In the genomic region with DNA sequence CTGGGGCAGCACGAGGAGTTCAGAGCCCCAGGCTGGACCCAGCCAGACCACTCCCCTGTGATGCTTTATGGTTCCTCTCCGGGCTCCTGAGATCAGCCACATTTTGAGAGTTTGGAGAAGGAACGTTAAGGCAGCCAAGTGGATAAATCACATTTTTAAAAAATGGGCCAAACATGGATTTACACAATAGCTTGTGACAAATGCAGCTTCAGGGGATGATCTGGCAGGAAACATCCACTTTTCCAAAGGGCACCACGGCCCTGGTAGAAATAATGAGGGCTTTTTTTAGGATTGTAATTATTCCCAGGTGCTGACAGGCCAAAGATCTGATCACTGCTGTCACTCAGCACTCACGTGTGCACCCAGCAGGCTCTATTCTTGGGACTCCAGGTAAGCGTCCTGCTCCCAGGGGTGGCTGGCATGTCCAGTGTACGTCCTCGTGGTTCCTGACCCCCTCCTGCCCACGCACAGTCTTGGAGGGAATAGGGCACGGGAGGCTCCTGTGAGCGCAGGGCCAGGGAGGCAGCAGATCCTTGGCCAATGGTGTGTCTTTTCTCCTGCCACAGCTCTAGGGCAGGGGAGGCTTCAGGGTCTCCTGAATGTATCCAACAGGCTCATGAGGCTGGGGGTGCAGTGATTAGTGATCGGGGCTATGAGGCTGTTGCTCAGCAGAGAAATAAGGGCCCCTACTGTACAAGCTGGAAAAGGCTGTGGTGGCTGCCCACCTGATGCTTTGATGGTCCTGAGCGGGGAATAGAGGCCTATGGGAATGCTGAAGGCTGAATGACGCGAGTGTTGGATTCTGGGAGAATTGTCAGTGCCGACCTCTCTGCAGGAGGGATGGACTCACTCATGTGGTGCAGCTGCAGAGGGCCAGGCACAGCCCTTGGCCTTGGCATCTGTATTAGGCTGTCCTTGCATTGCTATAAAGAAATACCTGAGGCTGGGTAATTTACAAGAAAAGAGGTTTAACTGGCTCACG, we compare ENCODE assay signal across 30 cellular contexts.
DNase-seq lines count a peak whose midpoint lies in the region; ATAC-seq and TF ChIP-seq lines count a peak whose summit lies in the region.
"Had no signal": no experiment of that assay in that cellular context is flagged by ENCODE, and none has a peak within 500 bp of the region (broad histone marks: within the 10 kb centered on the region; RNA-seq: fewer than 3 reads in every experiment).

No MANE protein-coding gene starts in this region.

- ATAC-seq in SK-N-SH treated with all-trans-retinoic acid at 6 μM for 48 hours (no peak), upper lobe of right lung (no peak)
- ATAC-seq in natural killer cell treated with Interleukin-12 subunit alpha and Interleukin-12 subunit beta and Interleukin-15 and Interleukin-18, amount 100 ng/mL, for 72 hours, result no peak
- ATAC-seq in stimulated activated memory B cell treated with anti-CD40 and anti-IgM and Interleukin-4, amounts not matched to agents 10 μg/mL and 1 μg/mL and 100 μg/mL, for 72 hours, result no peak
- no peak for ATAC-seq in activated CD4-positive, CD25-positive, alpha-beta regulatory T cell treated with anti-CD3 and anti-CD28 coated beads, Interleukin-2, amount 50 U/mL, for 24 hours
- ATAC-seq: psoas muscle had no signal

- H3K79me2 ChIP-seq in SK-N-SH (ENCODE audit: insufficient read depth), result no peaks in the 10 kb centered on the region

- intact Hi-C loops in colonic mucosa (cut with DNase I), result no loop called here
- intact Hi-C loops in upper lobe of right lung (cut with DNase I), result no loop called here

- DNase-seq in SK-N-SH (peak; percentile 50), colonic mucosa (peak; percentile 4), upper lobe of right lung (peak; percentile 26)
- peak; percentile 20 for DNase-seq in natural killer cell treated with Interleukin-12 subunit alpha and Interleukin-12 subunit beta and Interleukin-15 and Interleukin-18, amount 100 ng/mL, for 72 hours (ENCODE audit: low spot score)
- DNase-seq in activated CD4-positive, alpha-beta T cell treated with anti-CD3 and anti-CD28 coated beads, Interleukin-2, amount 50 U/mL, for 1 hour, result no peak
- DNase-seq: 8988T; activated B cell treated with CpG ODN at 0.5 μM for 24 hours; activated effector memory CD4-positive, alpha-beta T cell treated with Interleukin-2 at 50 U/mL for 16 hours; anterior cingulate cortex; C1 segment of cervical spinal cord; Caco-2; DMS79 treated with DMSO at 0.1 percent for 48 hours; effector CD4-positive, alpha-beta T cell; GDM1; IMR-90; NCI-H2171; NCI-H510A; psoas muscle; stimulated activated CD4-positive, alpha-beta T cell treated with anti-CD3 and anti-CD28 coated beads, Interleukin-4, amount 100 ng/mL, for 24 hours; transverse colon had no signal

- H3K27me3 Mint-ChIP-seq in natural killer cell treated with Interleukin-12 subunit alpha and Interleukin-12 subunit beta and Interleukin-15 and Interleukin-18, amount 100 ng/mL, for 72 hours, result peaks cover 28 to 35% of the 10 kb centered on the region in 2 donors
- peaks cover 38% of the 10 kb centered on the region for H3K27me3 Mint-ChIP-seq in stimulated activated memory B cell treated with anti-CD40 and anti-IgM and Interleukin-4, amounts not matched to agents 10 μg/mL and 1 μg/mL and 100 μg/mL, for 72 hours

- CTCF ChIA-PET in SK-N-SH (lab: Yijun Ruan, JAX), result interaction anchor here (0.8 to 2.9 kb wide), 3 partner anchors 52 to 413 kb away, joined by 3 to 11 read pairs (median 3); no protein-coding TSS in a partner anchor

- POLR2A ChIA-PET in SK-N-SH (lab: Yijun Ruan, JAX), result no interaction called here

- TF ChIP-seq RAD21 in SK-N-SH (IDR thresholded peaks at IDR 0.05; ENCODE audit: low read length), result no peak; the same call in 1 of the 2 replicates

- H3K4me3 ChIP-seq in SK-N-SH (ENCODE audit: low read depth in 2 of 2, low read length in 1 of 2) (no peak overlapping the region), colonic mucosa (no peak overlapping the region), upper lobe of right lung (no peak overlapping the region)
- H3K4me3 ChIP-seq: breast epithelium, psoas muscle, SK-N-MC, transverse colon had no signal

- no peaks in the 10 kb centered on the region for H3K9me2 ChIP-seq in SK-N-SH

- no peaks in the 10 kb centered on the region for H3K9me3 Mint-ChIP-seq in natural killer cell treated with Interleukin-12 subunit alpha and Interleukin-12 subunit beta and Interleukin-15 and Interleukin-18, amount 100 ng/mL, for 72 hours
- peaks cover 6% of the 10 kb centered on the region for H3K9me3 Mint-ChIP-seq in stimulated activated memory B cell treated with anti-CD40 and anti-IgM and Interleukin-4, amounts not matched to agents 10 μg/mL and 1 μg/mL and 100 μg/mL, for 72 hours
- H3K9me3 Mint-ChIP-seq: activated B cell treated with CpG ODN at 0.5 μM for 24 hours; memory B cell; T-helper 1 cell treated with Interleukin-12 subunit alpha and Interleukin-12 subunit beta and Interleukin-4 antibody, amounts not matched to agents 30 μg/mL and 1 μg/mL, for 36 hours had no signal

- H3K27ac ChIP-seq in SK-N-SH (ENCODE audit: low read depth in 2 of 2, low read length in 1 of 2) (peak overlapping the region in 1 of 2 experiments; percentile 87; a peak in 2 of 4 replicates), colonic mucosa (no peak overlapping the region), upper lobe of right lung (no peak overlapping the region)
- H3K27ac ChIP-seq: breast epithelium, epithelial cell of prostate, psoas muscle, RWPE1, SK-N-MC, transverse colon had no signal

- TF ChIP-seq CTCF in SK-N-SH (IDR thresholded peaks at IDR 0.05) (no peak), colonic mucosa (IDR thresholded peaks at IDR 0.05) (no peak), upper lobe of right lung (IDR thresholded peaks at IDR 0.05) (no peak)

- no peaks in the 10 kb centered on the region for H4K20me1 ChIP-seq in SK-N-SH (ENCODE audit: insufficient read depth)

- no peak overlapping the region for H3K4me3 Mint-ChIP-seq in natural killer cell treated with Interleukin-12 subunit alpha and Interleukin-12 subunit beta and Interleukin-15 and Interleukin-18, amount 100 ng/mL, for 72 hours
- H3K4me3 Mint-ChIP-seq in stimulated activated memory B cell treated with anti-CD40 and anti-IgM and Interleukin-4, amounts not matched to agents 10 μg/mL and 1 μg/mL and 100 μg/mL, for 72 hours, result no peak overlapping the region
- H3K4me3 Mint-ChIP-seq: activated B cell treated with CpG ODN at 0.5 μM for 24 hours; activated naive CD8-positive, alpha-beta T cell; memory B cell; T-helper 1 cell treated with Interleukin-12 subunit alpha and Interleukin-12 subunit beta and Interleukin-4 antibody, amounts not matched to agents 30 μg/mL and 1 μg/mL, for 36 hours had no signal

- H3K9ac ChIP-seq in SK-N-SH, result no peak overlapping the region
- H3K9ac ChIP-seq in colonic mucosa (ENCODE audit: low read depth in 2 of 2, low read length in 2 of 2), result no peak overlapping the region

- 40% methylated on average over 16 of the region's 17 CpGs for WGBS in SK-N-SH (ENCODE audit: low lambda C conversion rate)

- no peaks in the 10 kb centered on the region for H3K36me3 Mint-ChIP-seq in natural killer cell treated with Interleukin-12 subunit alpha and Interleukin-12 subunit beta and Interleukin-15 and Interleukin-18, amount 100 ng/mL, for 72 hours
- H3K36me3 Mint-ChIP-seq in stimulated activated memory B cell treated with anti-CD40 and anti-IgM and Interleukin-4, amounts not matched to agents 10 μg/mL and 1 μg/mL and 100 μg/mL, for 72 hours, result no peaks in the 10 kb centered on the region
- H3K36me3 Mint-ChIP-seq: activated naive CD8-positive, alpha-beta T cell; memory B cell had no signal

- no peaks in the 10 kb centered on the region for H3K9me3 ChIP-seq in SK-N-SH
- no peaks in the 10 kb centered on the region for H3K9me3 ChIP-seq in colonic mucosa
- no peaks in the 10 kb centered on the region for H3K9me3 ChIP-seq in upper lobe of right lung
- H3K9me3 ChIP-seq: breast epithelium, Caco-2, psoas muscle, transverse colon had no signal

- no peaks in the 10 kb centered on the region for H3K4me1 Mint-ChIP-seq in natural killer cell treated with Interleukin-12 subunit alpha and Interleukin-12 subunit beta and Interleukin-15 and Interleukin-18, amount 100 ng/mL, for 72 hours (ENCODE audit: low read depth in 2 of 2)
- H3K4me1 Mint-ChIP-seq in stimulated activated memory B cell treated with anti-CD40 and anti-IgM and Interleukin-4, amounts not matched to agents 10 μg/mL and 1 μg/mL and 100 μg/mL, for 72 hours, result no peaks in the 10 kb centered on the region
- H3K4me1 Mint-ChIP-seq: activated B cell treated with CpG ODN at 0.5 μM for 24 hours, memory B cell had no signal

- H2AFZ ChIP-seq in SK-N-SH (ENCODE audit: low read depth), result no peak overlapping the region

- H3K4me2 ChIP-seq in SK-N-SH, result no peak overlapping the region

- H3K36me3 ChIP-seq in SK-N-SH (replicated peaks in 1 of 2; ENCODE audit: control insufficient read depth in 1 of 2, insufficient read depth in 2 of 2, low read length in 1 of 2) (no peaks in the 10 kb centered on the region), colonic mucosa (no peaks in the 10 kb centered on the region), upper lobe of right lung (no peaks in the 10 kb centered on the region)
- H3K36me3 ChIP-seq: breast epithelium, transverse colon had no signal

- no peaks in the 10 kb centered on the region for H3F3A ChIP-seq in SK-N-SH (replicated peaks; ENCODE audit: insufficient read depth)

- no peaks in the 10 kb centered on the region; the same call in 1 of the 2 replicates for H3K27me3 ChIP-seq in SK-N-SH (ENCODE audit: insufficient read depth)
- no peaks in the 10 kb centered on the region for H3K27me3 ChIP-seq in colonic mucosa
- H3K27me3 ChIP-seq in upper lobe of right lung, result no peaks in the 10 kb centered on the region
- H3K27me3 ChIP-seq: transverse colon had no signal

- peak in 1 of 2 experiments; percentile 73; a peak in 2 of 4 replicates for TF ChIP-seq EP300 in SK-N-SH (IDR thresholded peaks at IDR 0.05; ENCODE audit: borderline replicate concordance in 1 of 2, low read depth in 1 of 2, low read length in 1 of 2)

- peaks cover 0 to 43% of the 10 kb centered on the region in 2 experiments; a peak in 1 of 4 replicates for H3K4me1 ChIP-seq in SK-N-SH (ENCODE audit: control insufficient read depth in 1 of 2, insufficient read depth in 2 of 2, low read depth in 1 of 2, low read length in 1 of 2)
- no peaks in the 10 kb centered on the region for H3K4me1 ChIP-seq in colonic mucosa
- H3K4me1 ChIP-seq in upper lobe of right lung, result no peaks in the 10 kb centered on the region
- H3K4me1 ChIP-seq: breast epithelium, Caco-2, psoas muscle, transverse colon had no signal

- no peak overlapping the region for H3K27ac Mint-ChIP-seq in natural killer cell treated with Interleukin-12 subunit alpha and Interleukin-12 subunit beta and Interleukin-15 and Interleukin-18, amount 100 ng/mL, for 72 hours
- H3K27ac Mint-ChIP-seq in stimulated activated memory B cell treated with anti-CD40 and anti-IgM and Interleukin-4, amounts not matched to agents 10 μg/mL and 1 μg/mL and 100 μg/mL, for 72 hours, result no peak overlapping the region
- H3K27ac Mint-ChIP-seq: activated B cell treated with CpG ODN at 0.5 μM for 24 hours; activated naive CD8-positive, alpha-beta T cell; memory B cell; T-helper 1 cell treated with Interleukin-12 subunit alpha and Interleukin-12 subunit beta and Interleukin-4 antibody, amounts not matched to agents 30 μg/mL and 1 μg/mL, for 36 hours had no signal

TF ChIP-seq in SK-N-SH, 30 proteins besides CTCF, POLR2A, EP300 and RAD21 (continues in another document):
- TF ChIP-seq GATA2 (CRISPR knock-in tag; IDR thresholded peaks at IDR 0.05), result peak; percentile 71

TF ChIP-seq in SK-N-SH treated with all-trans-retinoic acid at 6 μM for 48 hours, 23 proteins besides CTCF, POLR2A, EP300 and RAD21 (continues in another document):
- TF ChIP-seq ZNF8 (CRISPR knock-in tag; IDR thresholded peaks at IDR 0.05), result no peak
